In the genomic region with DNA sequence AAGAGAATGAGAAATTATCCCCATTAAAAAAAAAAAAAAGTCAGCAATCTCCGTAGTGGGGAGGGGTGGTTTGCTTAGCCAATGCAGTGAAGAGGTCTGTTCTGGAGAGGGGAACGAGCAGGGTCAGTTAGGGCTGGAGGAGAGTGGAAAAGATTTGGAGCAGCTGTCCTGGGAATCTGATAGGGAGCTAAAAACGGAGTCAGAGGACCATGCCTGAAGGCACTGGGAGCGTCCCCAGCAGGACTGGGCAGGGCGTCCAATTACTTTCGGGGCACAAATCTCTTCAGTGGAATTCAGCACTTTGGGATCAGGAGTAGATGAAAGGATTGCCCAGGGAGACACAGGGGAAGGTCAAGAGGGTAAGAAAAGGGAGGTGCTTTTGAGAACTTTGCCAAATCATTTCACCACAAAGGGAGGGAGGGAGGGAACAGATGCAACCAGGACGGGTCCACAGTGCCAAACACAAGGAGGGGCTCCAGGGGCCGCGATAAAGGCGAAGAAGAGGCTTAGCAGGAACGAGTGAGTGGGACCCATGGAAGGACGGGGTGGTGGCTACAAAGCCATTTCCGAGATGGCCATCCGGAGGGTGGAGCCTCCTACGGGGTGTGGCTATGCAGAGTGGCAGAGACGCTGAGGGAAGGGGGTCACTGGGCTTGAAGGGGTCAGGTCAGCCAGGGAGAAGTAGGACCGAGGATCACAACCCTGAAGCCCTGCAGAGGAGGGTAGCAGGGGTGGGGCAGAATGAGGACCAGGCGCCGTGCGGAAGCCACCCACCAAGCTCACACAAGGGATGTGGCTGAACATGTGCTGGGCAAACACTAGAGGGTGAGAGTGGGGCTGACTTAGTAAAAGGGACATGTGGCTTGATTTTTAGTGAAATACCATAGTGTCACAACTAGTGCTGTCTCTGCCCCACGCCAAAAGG, we compare ENCODE assay signal across 1 cellular context.
TF ChIP-seq lines count a peak whose summit lies in the region.

No MANE protein-coding gene starts in this region.

TF ChIP-seq in K562, 482 proteins besides CTCF, POLR2A, EP300 and RAD21 (continued from another document and continues in another):
- TF ChIP-seq, protein P1, sequence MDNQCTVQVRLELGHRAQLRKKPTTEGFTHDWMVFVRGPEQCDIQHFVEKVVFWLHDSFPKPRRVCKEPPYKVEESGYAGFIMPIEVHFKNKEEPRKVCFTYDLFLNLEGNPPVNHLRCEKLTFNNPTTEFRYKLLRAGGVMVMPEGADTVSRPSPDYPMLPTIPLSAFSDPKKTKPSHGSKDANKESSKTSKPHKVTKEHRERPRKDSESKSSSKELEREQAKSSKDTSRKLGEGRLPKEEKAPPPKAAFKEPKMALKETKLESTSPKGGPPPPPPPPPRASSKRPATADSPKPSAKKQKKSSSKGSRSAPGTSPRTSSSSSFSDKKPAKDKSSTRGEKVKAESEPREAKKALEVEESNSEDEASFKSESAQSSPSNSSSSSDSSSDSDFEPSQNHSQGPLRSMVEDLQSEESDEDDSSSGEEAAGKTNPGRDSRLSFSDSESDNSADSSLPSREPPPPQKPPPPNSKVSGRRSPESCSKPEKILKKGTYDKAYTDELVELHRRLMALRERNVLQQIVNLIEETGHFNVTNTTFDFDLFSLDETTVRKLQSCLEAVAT (IDR thresholded peaks at IDR 0.05) = no peak
- no peak for TF ChIP-seq E4F1 (CRISPR knock-in tag; IDR thresholded peaks at IDR 0.05; ENCODE audit: borderline replicate concordance)
- no peak for TF ChIP-seq BCL6 (CRISPR knock-in tag; IDR thresholded peaks at IDR 0.05)
- TF ChIP-seq ETV6 (IDR thresholded peaks at IDR 0.05; ENCODE audit: borderline replicate concordance in 1 of 2, low read depth in 2 of 2, low read length in 1 of 2) = no peak
- TF ChIP-seq ETV6 (CRISPR knock-in tag; IDR thresholded peaks at IDR 0.05; ENCODE audit: borderline replicate concordance) = no peak
- TF ChIP-seq, protein P2, sequence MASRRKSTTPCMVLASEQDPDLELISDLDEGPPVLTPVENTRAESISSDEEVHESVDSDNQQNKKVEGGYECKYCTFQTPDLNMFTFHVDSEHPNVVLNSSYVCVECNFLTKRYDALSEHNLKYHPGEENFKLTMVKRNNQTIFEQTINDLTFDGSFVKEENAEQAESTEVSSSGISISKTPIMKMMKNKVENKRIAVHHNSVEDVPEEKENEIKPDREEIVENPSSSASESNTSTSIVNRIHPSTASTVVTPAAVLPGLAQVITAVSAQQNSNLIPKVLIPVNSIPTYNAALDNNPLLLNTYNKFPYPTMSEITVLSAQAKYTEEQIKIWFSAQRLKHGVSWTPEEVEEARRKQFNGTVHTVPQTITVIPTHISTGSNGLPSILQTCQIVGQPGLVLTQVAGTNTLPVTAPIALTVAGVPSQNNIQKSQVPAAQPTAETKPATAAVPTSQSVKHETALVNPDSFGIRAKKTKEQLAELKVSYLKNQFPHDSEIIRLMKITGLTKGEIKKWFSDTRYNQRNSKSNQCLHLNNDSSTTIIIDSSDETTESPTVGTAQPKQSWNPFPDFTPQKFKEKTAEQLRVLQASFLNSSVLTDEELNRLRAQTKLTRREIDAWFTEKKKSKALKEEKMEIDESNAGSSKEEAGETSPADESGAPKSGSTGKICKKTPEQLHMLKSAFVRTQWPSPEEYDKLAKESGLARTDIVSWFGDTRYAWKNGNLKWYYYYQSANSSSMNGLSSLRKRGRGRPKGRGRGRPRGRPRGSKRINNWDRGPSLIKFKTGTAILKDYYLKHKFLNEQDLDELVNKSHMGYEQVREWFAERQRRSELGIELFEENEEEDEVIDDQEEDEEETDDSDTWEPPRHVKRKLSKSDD (conservative IDR thresholded peaks at IDR 0.05; ENCODE audit: low read length) = no peak
- no peak for TF ChIP-seq FOXM1 (IDR thresholded peaks at IDR 0.05; ENCODE audit: low read depth)
- TF ChIP-seq FOXM1 (CRISPR knock-in tag; IDR thresholded peaks at IDR 0.05; ENCODE audit: low read depth) = no peak
- no peak for TF ChIP-seq ZNF561 (CRISPR knock-in tag; conservative IDR thresholded peaks at IDR 0.05)
- no peak for TF ChIP-seq SREBF1 (IDR thresholded peaks at IDR 0.05; ENCODE audit: borderline replicate concordance, low read depth, low read length)
- TF ChIP-seq CEBPB (tag; IDR thresholded peaks at IDR 0.05) = no peak
- TF ChIP-seq, protein P3, sequence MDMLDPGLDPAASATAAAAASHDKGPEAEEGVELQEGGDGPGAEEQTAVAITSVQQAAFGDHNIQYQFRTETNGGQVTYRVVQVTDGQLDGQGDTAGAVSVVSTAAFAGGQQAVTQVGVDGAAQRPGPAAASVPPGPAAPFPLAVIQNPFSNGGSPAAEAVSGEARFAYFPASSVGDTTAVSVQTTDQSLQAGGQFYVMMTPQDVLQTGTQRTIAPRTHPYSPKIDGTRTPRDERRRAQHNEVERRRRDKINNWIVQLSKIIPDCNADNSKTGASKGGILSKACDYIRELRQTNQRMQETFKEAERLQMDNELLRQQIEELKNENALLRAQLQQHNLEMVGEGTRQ (CRISPR knock-in tag; IDR thresholded peaks at IDR 0.05) = no peak
- no peak for TF ChIP-seq TSHZ1 (CRISPR knock-in tag; IDR thresholded peaks at IDR 0.05)
- no peak for TF ChIP-seq SMAD3 (CRISPR knock-in tag; conservative IDR thresholded peaks at IDR 0.05)
- no peak for TF ChIP-seq ZNF778 (CRISPR knock-in tag; IDR thresholded peaks at IDR 0.05)
- no peak for TF ChIP-seq POU5F1 (IDR thresholded peaks at IDR 0.05; ENCODE audit: borderline replicate concordance, low read depth, low read length, partially characterized antibody)
- no peak for TF ChIP-seq POLR3A (IDR thresholded peaks at IDR 0.05; ENCODE audit: borderline replicate concordance, extremely low read depth, insufficient read depth, insufficient read length)
- no peak for TF ChIP-seq GABPB2 (CRISPR knock-in tag; conservative IDR thresholded peaks at IDR 0.05)
- no peak for TF ChIP-seq ASH1L (IDR thresholded peaks at IDR 0.05; ENCODE audit: borderline replicate concordance, low read depth, partially characterized antibody)
- TF ChIP-seq THRAP3 (IDR thresholded peaks at IDR 0.05; ENCODE audit: borderline replicate concordance) = no peak
- TF ChIP-seq TCFL5 (CRISPR knock-in tag; conservative IDR thresholded peaks at IDR 0.05) = no peak
- TF ChIP-seq SETDB1 (IDR thresholded peaks at IDR 0.05; ENCODE audit: low read length) = no peak
- TF ChIP-seq PHF8 (IDR thresholded peaks at IDR 0.05; ENCODE audit: borderline replicate concordance, low read length) = peak; percentile 25; the same call in 1 of the 2 replicates
- peak; percentile 45; the same call in 1 of the 2 replicates for TF ChIP-seq MTA3 (IDR thresholded peaks at IDR 0.05; ENCODE audit: borderline replicate concordance)
- no peak for TF ChIP-seq HEY1 (CRISPR knock-in tag; IDR thresholded peaks at IDR 0.05; ENCODE audit: borderline replicate concordance)
- no peak for TF ChIP-seq ZNF408 (CRISPR knock-in tag; IDR thresholded peaks at IDR 0.05; ENCODE audit: low read depth)
- no peak for TF ChIP-seq GMEB1 (CRISPR knock-in tag; IDR thresholded peaks at IDR 0.05)
- no peak for TF ChIP-seq PYGO2 (tag; IDR thresholded peaks at IDR 0.05)
- TF ChIP-seq GABPA (tag; conservative IDR thresholded peaks at IDR 0.05; ENCODE audit: low read depth) = no peak
- 0 out of 2 replicates have a peak, but pooled peaks have one; percentile 28 for TF ChIP-seq CREB3L1 (IDR thresholded peaks at IDR 0.05; ENCODE audit: borderline replicate concordance, low read depth)
- TF ChIP-seq MECOM (CRISPR knock-in tag; IDR thresholded peaks at IDR 0.05) = no peak
- TF ChIP-seq SRSF1 (IDR thresholded peaks at IDR 0.05; ENCODE audit: low read depth, low read length) = no peak
- no peak for TF ChIP-seq ZBED1 (IDR thresholded peaks at IDR 0.05)
- TF ChIP-seq DNMT1 (IDR thresholded peaks at IDR 0.05) = no peak
- TF ChIP-seq BACH1 (tag; IDR thresholded peaks at IDR 0.05) = no peak
- TF ChIP-seq DPF2 (IDR thresholded peaks at IDR 0.05) = peak; percentile 42; the same call in 1 of the 2 replicates
- no peak for TF ChIP-seq ZNF696 (CRISPR knock-in tag; conservative IDR thresholded peaks at IDR 0.05)
- no peak for TF ChIP-seq RBBP5 (IDR thresholded peaks at IDR 0.05; ENCODE audit: borderline replicate concordance, insufficient read depth, low read length, poor library complexity, severe bottlenecking)
- TF ChIP-seq ZNF124 (CRISPR knock-in tag; IDR thresholded peaks at IDR 0.05) = no peak
- TF ChIP-seq MAFK (IDR thresholded peaks at IDR 0.05; ENCODE audit: low read length) = no peak
- peak; percentile 11; the same call in 1 of the 2 replicates for TF ChIP-seq RAD51 (IDR thresholded peaks at IDR 0.05; ENCODE audit: borderline replicate concordance, low read depth)
- no peak for TF ChIP-seq RFX1 (IDR thresholded peaks at IDR 0.05)
